13 cellular contexts compared by ENCODE assay signal in genomic region chr5:142959683-142960308, GRCh38.
DNase-seq lines count a peak whose midpoint lies in the region; ATAC-seq and TF ChIP-seq lines count a peak whose summit lies in the region.
"Had no signal": no experiment of that assay in that cellular context is flagged by ENCODE, and none has a peak within 500 bp of the region (broad histone marks: within the 10 kb centered on the region; RNA-seq: fewer than 3 reads in every experiment).

No MANE protein-coding gene starts in this region.

- ATAC-seq in Right ventricle myocardium inferior (no peak), esophagus mucosa (no peak), HG03457 (IDR thresholded peaks at IDR 0.05; ENCODE audit: unreplicated experiment) (no peak)

- H3K4me3 ChIP-seq in left ventricle myocardium inferior, result no peak overlapping the region
- no peak overlapping the region for H3K4me3 ChIP-seq in KMS-11 (IDR thresholded peaks at IDR 0.05; ENCODE audit: insufficient read depth, low read depth, low read length)
- no peak overlapping the region for H3K4me3 ChIP-seq in mammary epithelial cell (replicated peaks in 1 of 3; ENCODE audit: insufficient read depth in 1 of 3, low read depth in 2 of 3, low read length in 3 of 3)
- H3K4me3 ChIP-seq in lower leg skin (ENCODE audit: low read depth, poor library complexity, severe bottlenecking), result no peak overlapping the region
- H3K4me3 ChIP-seq: thoracic aorta had no signal

- DNase-seq in left ventricle myocardium inferior (no peak), Right ventricle myocardium inferior (ENCODE audit: missing footprints) (no peak), mammary epithelial cell (no peak), lower leg skin (ENCODE audit: low spot score in 2 of 2) (no peak)
- no peak for DNase-seq in stimulated activated CD8-positive, alpha-beta memory T cell treated with anti-CD3 and anti-CD28 coated beads, Interleukin-4, amount 100 ng/mL, for 48 hours
- DNase-seq: activated CD8-positive, alpha-beta memory T cell treated with anti-CD3 and anti-CD28 coated beads for 24 hours; GF-D8; kidney; NCI-H524 treated with DMSO at 0.1 percent for 48 hours had no signal

- no peaks in the 10 kb centered on the region for H3K27me3 ChIP-seq in left ventricle myocardium inferior (ENCODE audit: low read depth)
- no peaks in the 10 kb centered on the region for H3K27me3 ChIP-seq in KMS-11 (ENCODE audit: insufficient read depth, low read depth)
- no peaks in the 10 kb centered on the region for H3K27me3 ChIP-seq in mammary epithelial cell (ENCODE audit: insufficient read depth, low read length)

- H4K20me1 ChIP-seq in KMS-11 (ENCODE audit: insufficient read depth) (no peaks in the 10 kb centered on the region), mammary epithelial cell (ENCODE audit: insufficient read depth, low read length) (no peaks in the 10 kb centered on the region)

- H3K4me2 ChIP-seq in KMS-11 (peak overlapping the region; percentile 55), mammary epithelial cell (ENCODE audit: insufficient read depth, low read depth, low read length) (no peak overlapping the region)

- no peak for TF ChIP-seq POLR2A in lower leg skin (IDR thresholded peaks at IDR 0.05)

- H3K27ac ChIP-seq in left ventricle myocardium inferior (replicated peaks) (peak overlapping the region; percentile 40), KMS-11 (peak overlapping the region; percentile 45), mammary epithelial cell (ENCODE audit: insufficient read depth, low read depth, low read length) (peak overlapping the region; percentile 70)
- H3K27ac ChIP-seq: thoracic aorta had no signal

- H3K79me2 ChIP-seq in KMS-11 (ENCODE audit: insufficient read depth, low read depth) (no peaks in the 10 kb centered on the region), mammary epithelial cell (ENCODE audit: insufficient read depth, low read length) (no peaks in the 10 kb centered on the region)

- no peak for TF ChIP-seq CTCF in left ventricle myocardium inferior (IDR thresholded peaks at IDR 0.05; ENCODE audit: borderline replicate concordance)
- no peak for TF ChIP-seq CTCF in KMS-11 (conservative IDR thresholded peaks at IDR 0.05; ENCODE audit: low read depth, low read length)
- no peak for TF ChIP-seq CTCF in mammary epithelial cell (conservative IDR thresholded peaks at IDR 0.05 in 1 of 2, IDR thresholded peaks at IDR 0.05 in 1 of 2; ENCODE audit: extremely low read depth in 1 of 2, insufficient read depth in 1 of 2, low read depth in 1 of 2, low read length in 2 of 2)
- no peak for TF ChIP-seq CTCF in lower leg skin (IDR thresholded peaks at IDR 0.05)

- in situ Hi-C loops in mammary epithelial cell (cut with MboI; ENCODE audit: low sequenced_read_pairs in 2 of 2), result no loop called here

- intact Hi-C loops in left ventricle myocardium inferior (cut with micrococcal nuclease), result no loop called here
- intact Hi-C loops in Right ventricle myocardium inferior (cut with DNase I), result no loop called here
- intact Hi-C loops in mammary epithelial cell (cut with micrococcal nuclease), result loop anchor here (2.0 to 5.0 kb wide), 2 partner anchors 23 to 328 kb away; no protein-coding TSS in a partner anchor
- intact Hi-C loops in lower leg skin (cut with DNase I; ENCODE audit: low total_unique reads), result no loop called here

- BruUV-seq in mammary epithelial cell (replicated peaks; lab: Mats Ljungman, UMichigan), result no TSS peak

- peak overlapping the region; percentile 24; the same call in 1 of the 2 replicates for H2AFZ ChIP-seq in KMS-11 (ENCODE audit: low read depth)
- H2AFZ ChIP-seq in mammary epithelial cell (ENCODE audit: low read depth, low read length), result peak overlapping the region; percentile 24

- H3K9ac ChIP-seq in KMS-11 (no peak overlapping the region; the same call in 1 of the 2 replicates), mammary epithelial cell (ENCODE audit: insufficient read depth, low read length) (no peak overlapping the region)

- no peaks in the 10 kb centered on the region for H3K36me3 ChIP-seq in left ventricle myocardium inferior
- H3K36me3 ChIP-seq in KMS-11 (ENCODE audit: insufficient read depth), result no peaks in the 10 kb centered on the region
- no peaks in the 10 kb centered on the region for H3K36me3 ChIP-seq in mammary epithelial cell (ENCODE audit: insufficient read depth, low read length)
- H3K36me3 ChIP-seq: thoracic aorta had no signal

- dilution Hi-C loops in mammary epithelial cell (cut with HindIII; ENCODE audit: low sequenced_read_pairs), result no loop called here

- H3K9me3 ChIP-seq in left ventricle myocardium inferior (replicated peaks) (no peaks in the 10 kb centered on the region), mammary epithelial cell (replicated peaks; ENCODE audit: insufficient read depth, low read length) (no peaks in the 10 kb centered on the region)
- H3K9me3 ChIP-seq: thoracic aorta had no signal

- CTCF ChIA-PET in mammary epithelial cell (lab: Charles Lee; ENCODE audit: low non-redundant PET), result no interaction called here

- H3K4me1 ChIP-seq in left ventricle myocardium inferior, result peaks cover 86% of the 10 kb centered on the region
- H3K4me1 ChIP-seq in KMS-11 (ENCODE audit: low read depth, poor library complexity, severe bottlenecking), result peaks cover 30% of the 10 kb centered on the region
- H3K4me1 ChIP-seq in mammary epithelial cell (ENCODE audit: insufficient read depth, low read length), result peaks cover 20% of the 10 kb centered on the region
